Comparison of ENCODE assay signal across 10 cellular contexts in genomic region chr2:41962912-41963652, GRCh38.
A peak's percentile ranks its signal among the peaks of the same experiment; 100 is the strongest.
DNase-seq lines count a peak whose midpoint lies in the region; TF ChIP-seq lines count a peak whose summit lies in the region.
"Had no signal": no experiment of that assay in that cellular context is flagged by ENCODE, and none has a peak within 500 bp of the region (broad histone marks: within the 10 kb centered on the region; RNA-seq: fewer than 3 reads in every experiment).

No MANE protein-coding gene starts in this region.

- H3K9ac ChIP-seq in muscle layer of colon (ENCODE audit: low read length) (no peak overlapping the region), subcutaneous abdominal adipose tissue (ENCODE audit: low read length in 5 of 5) (peak overlapping the region in 3 of 5 donors; percentile 62 to 94 (median 74))

- no peaks in the 10 kb centered on the region for H3K9me3 ChIP-seq in PC-9 (ENCODE audit: insufficient read depth, low read depth)
- no peaks in the 10 kb centered on the region for H3K9me3 ChIP-seq in muscle layer of colon (ENCODE audit: low read length)
- no peaks in the 10 kb centered on the region for H3K9me3 ChIP-seq in subcutaneous abdominal adipose tissue (ENCODE audit: control insufficient read depth in 5 of 5, low read length in 5 of 5)

- no peak for DNase-seq in PC-9
- peak; percentile 40 for DNase-seq in choroid plexus epithelial cell (ENCODE audit: low read depth)
- DNase-seq in activated CD4-positive, alpha-beta T cell treated with anti-CD3 and anti-CD28 coated beads, Interleukin-2, amount 50 U/mL, for 1 hour = no peak
- DNase-seq in foreskin fibroblast = no peak
- DNase-seq in NOMO-1 (lab: John Stamatoyannopoulos, UW; ENCODE audit: unreplicated experiment in 2 of 2) = no peak
- DNase-seq: NK-92 treated with Interleukin-12 subunit alpha and Interleukin-12 subunit beta, amount 100 ng/mL, for 24 hours; occipital lobe had no signal

- no peak overlapping the region for H3K4me2 ChIP-seq in PC-9

- H3K9me2 ChIP-seq in PC-9 (ENCODE audit: insufficient read depth) = no peaks in the 10 kb centered on the region

- peaks cover 40% of the 10 kb centered on the region for H3K4me1 ChIP-seq in PC-9 (replicated peaks; ENCODE audit: insufficient read depth)
- H3K4me1 ChIP-seq in muscle layer of colon (ENCODE audit: insufficient read depth, low read length) = peaks cover 54% of the 10 kb centered on the region
- peaks cover 32 to 66% (median 56%) of the 10 kb centered on the region in 5 donors for H3K4me1 ChIP-seq in subcutaneous abdominal adipose tissue (ENCODE audit: control insufficient read depth in 5 of 5, insufficient read depth in 5 of 5, low read length in 5 of 5)

- no peak overlapping the region for H2AFZ ChIP-seq in PC-9

- no peak overlapping the region for H3K4me3 ChIP-seq in PC-9
- H3K4me3 ChIP-seq in choroid plexus epithelial cell (ENCODE audit: low read depth, low read length) = no peak overlapping the region
- H3K4me3 ChIP-seq in muscle layer of colon (ENCODE audit: low read depth in 1 of 2, low read length in 2 of 2) = no peak overlapping the region
- H3K4me3 ChIP-seq in subcutaneous abdominal adipose tissue (ENCODE audit: low read depth in 1 of 5, low read length in 5 of 5) = no peak overlapping the region
- H3K4me3 ChIP-seq in foreskin fibroblast (ENCODE audit: low read depth in 1 of 2, low read length in 2 of 2) = no peak overlapping the region
- H3K4me3 ChIP-seq: lung had no signal

- POLR2A ChIA-PET in PC-9 (lab: Charles Lee; ENCODE audit: unreplicated experiment) = no interaction called here

- H4K20me1 ChIP-seq in PC-9 (ENCODE audit: insufficient read depth) = no peaks in the 10 kb centered on the region

- H3K27me3 ChIP-seq in PC-9 (ENCODE audit: insufficient read depth, low read depth) = no peaks in the 10 kb centered on the region
- no peaks in the 10 kb centered on the region for H3K27me3 ChIP-seq in muscle layer of colon (ENCODE audit: control insufficient read depth in 1 of 2, insufficient read depth in 2 of 2, low read length in 2 of 2)
- H3K27me3 ChIP-seq in subcutaneous abdominal adipose tissue (ENCODE audit: control insufficient read depth in 5 of 5, insufficient read depth in 4 of 5, low read length in 5 of 5) = peaks cover 0 to 2% (median 0%) of the 10 kb centered on the region in 5 donors

- intact Hi-C loops in PC-9 (cut with micrococcal nuclease; ENCODE audit: unreplicated experiment) = loop anchor here (10.0 kb wide), 1 partner anchor 88 kb away; no protein-coding TSS in a partner anchor

- CTCF ChIA-PET in PC-9 (lab: Charles Lee) = no interaction called here

- TF ChIP-seq CTCF in PC-9 (conservative IDR thresholded peaks at IDR 0.05) = no peak
- no peak for TF ChIP-seq CTCF in choroid plexus epithelial cell (conservative IDR thresholded peaks at IDR 0.05; ENCODE audit: low read depth, low read length)
- no peak for TF ChIP-seq CTCF in foreskin fibroblast (IDR thresholded peaks at IDR 0.05; ENCODE audit: low read depth, low read length)

- H3K27ac ChIP-seq in PC-9 (0 out of 2 replicates have a peak overlapping the region, but pooled peaks have one; percentile 3), muscle layer of colon (ENCODE audit: low read depth, low read length) (peak overlapping the region; percentile 65), subcutaneous abdominal adipose tissue (ENCODE audit: low read depth, low read length) (peak overlapping the region; percentile 99)

- peaks cover 15% of the 10 kb centered on the region for H3F3A ChIP-seq in PC-9 (ENCODE audit: insufficient read depth, low read depth)

- no peaks in the 10 kb centered on the region for H3K79me2 ChIP-seq in PC-9 (ENCODE audit: low read depth)

- no TSS peak for BruUV-seq in PC-9 (replicated peaks; lab: Mats Ljungman, UMichigan)

- H3K36me3 ChIP-seq in PC-9 (ENCODE audit: low read depth) = no peaks in the 10 kb centered on the region
- no peaks in the 10 kb centered on the region for H3K36me3 ChIP-seq in muscle layer of colon (ENCODE audit: insufficient read depth, low read length)
- no peaks in the 10 kb centered on the region for H3K36me3 ChIP-seq in subcutaneous abdominal adipose tissue (ENCODE audit: control insufficient read depth in 5 of 5, insufficient read depth in 5 of 5, low read length in 5 of 5)

Comparison
In these comparisons a context has a peak if more than half of its experiments do, and no peak if none do; other contexts are left out.
1. H3K27ac ChIP-seq: peak in every context shown above with its lines; median percentile 99 in subcutaneous abdominal adipose tissue; 65 in muscle layer of colon; 3 in PC-9.